In the genomic region with DNA sequence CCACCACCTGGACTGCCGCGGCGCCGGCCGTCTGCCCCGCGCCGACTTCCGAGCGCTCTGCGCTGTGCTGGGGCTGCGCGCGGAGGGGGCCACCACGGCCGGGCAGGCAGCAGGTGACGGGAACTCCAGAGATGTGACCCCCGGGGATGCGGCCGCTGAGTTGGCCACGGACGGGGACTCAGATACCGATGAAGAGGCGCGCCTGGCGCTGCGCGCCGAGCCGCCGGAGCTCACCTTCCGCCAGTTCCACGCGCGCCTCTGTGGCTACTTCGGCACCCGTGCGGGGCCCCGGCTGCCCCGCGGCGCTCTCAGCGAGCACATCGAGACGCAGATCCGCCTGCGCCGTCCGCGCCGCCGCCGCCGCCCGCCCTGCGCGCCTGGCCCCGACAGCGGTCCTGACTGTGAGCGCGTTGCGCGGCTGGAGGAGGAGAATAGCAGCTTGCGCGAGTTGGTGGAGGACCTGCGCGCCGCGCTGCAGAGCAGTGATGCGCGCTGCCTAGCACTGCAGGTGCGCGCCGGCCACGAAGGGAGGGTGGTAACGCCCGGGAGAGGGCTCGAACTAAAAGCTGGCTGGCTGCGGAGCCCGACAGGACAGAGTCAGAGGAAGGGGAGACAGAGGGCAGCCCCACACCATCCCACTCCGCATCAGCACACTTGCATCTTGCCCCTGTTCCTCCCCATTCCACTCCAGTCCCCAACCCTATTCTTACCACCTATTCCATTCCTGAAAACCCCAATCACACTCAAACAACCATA, we compare ENCODE assay signal across 8 cellular contexts. TPM values are rescaled to one million over a fixed set of nuclear protein-coding genes. Genes with fewer than 3 reads are reported as not detected.
DNase-seq lines count a peak whose midpoint lies in the region; ATAC-seq and TF ChIP-seq lines count a peak whose summit lies in the region.

No MANE protein-coding gene starts in this region.

- H3K27me3 ChIP-seq in RWPE2 (ENCODE audit: insufficient read depth, poor library complexity, severe bottlenecking) (peaks cover 65% of the 10 kb centered on the region), neural cell (ENCODE audit: insufficient read depth, low read depth, low read length) (peaks cover 46% of the 10 kb centered on the region)

- H3K27ac ChIP-seq in RWPE2 (ENCODE audit: poor library complexity, severe bottlenecking) = no peak overlapping the region
- H3K27ac ChIP-seq in neural cell (ENCODE audit: low read length) = no peak overlapping the region

- peak overlapping the region; percentile 60 to 67 for H3K4me3 Mint-ChIP-seq in effector memory CD8-positive, alpha-beta T cell

- H3K79me2 ChIP-seq in neural cell (replicated peaks; ENCODE audit: insufficient read depth, low read length) = no peaks in the 10 kb centered on the region

- no peaks in the 10 kb centered on the region for H3K9me2 ChIP-seq in neural cell (ENCODE audit: insufficient read depth, low read length)

- peak; percentile 88 for DNase-seq in DMS 273 (lab: John Stamatoyannopoulos, UW; ENCODE audit: unreplicated experiment)
- no peak for DNase-seq in RWPE2 (ENCODE audit: low spot score)
- DNase-seq in effector memory CD8-positive, alpha-beta T cell = no peak
- DNase-seq in cortex of kidney (lab: John Stamatoyannopoulos, UW) = no peak
- DNase-seq in HK-2 (ENCODE audit: unreplicated experiment) = no peak

- H3K36me3 ChIP-seq in RWPE2 (ENCODE audit: low read depth) = no peaks in the 10 kb centered on the region
- H3K36me3 ChIP-seq in neural cell (ENCODE audit: insufficient read depth, low read length) = no peaks in the 10 kb centered on the region

- H2AFZ ChIP-seq in neural cell (ENCODE audit: low read depth, low read length) = no peak overlapping the region

- H3K9ac ChIP-seq in neural cell (ENCODE audit: low read length) = peak overlapping the region; percentile 25

- H3K4me2 ChIP-seq in neural cell (ENCODE audit: low read length) = peak overlapping the region; percentile 14

- no peaks in the 10 kb centered on the region for H4K20me1 ChIP-seq in neural cell (ENCODE audit: insufficient read depth)

- H3K4me3 ChIP-seq in RWPE2 (ENCODE audit: severe bottlenecking) (peak overlapping the region; percentile 1), neural cell (ENCODE audit: low read length) (peak overlapping the region; percentile 77)

- H3F3A ChIP-seq in neural cell (ENCODE audit: insufficient read depth, low read length, poor library complexity, severe bottlenecking) = no peaks in the 10 kb centered on the region

- no peak overlapping the region for H3K27ac Mint-ChIP-seq in effector memory CD8-positive, alpha-beta T cell

- no peak for TF ChIP-seq EP300 in neural cell (conservative IDR thresholded peaks at IDR 0.05; ENCODE audit: poor library complexity, severe bottlenecking)

- ATAC-seq in RWPE2 (ENCODE audit: low read depth) (peak; percentile 47; the same call in 2 of the 3 replicates), GM19455 (IDR thresholded peaks at IDR 0.05; ENCODE audit: unreplicated experiment) (no peak), HG03045 (IDR thresholded peaks at IDR 0.05; ENCODE audit: unreplicated experiment) (no peak)
- ATAC-seq in effector memory CD8-positive, alpha-beta T cell (replicated peaks) = peak; percentile 45

- no peaks in the 10 kb centered on the region for H3K4me1 ChIP-seq in RWPE2 (ENCODE audit: insufficient read depth, poor library complexity, severe bottlenecking)

- H3K9me3 ChIP-seq in RWPE2 (ENCODE audit: severe bottlenecking) (no peaks in the 10 kb centered on the region), neural cell (ENCODE audit: low read length) (no peaks in the 10 kb centered on the region)

- TF ChIP-seq CTCF in RWPE2 (IDR thresholded peaks at IDR 0.05; ENCODE audit: poor library complexity, severe bottlenecking) = no peak
- TF ChIP-seq CTCF in neural cell (IDR thresholded peaks at IDR 0.05; ENCODE audit: poor library complexity, severe bottlenecking) = no peak

- H3K27me3 Mint-ChIP-seq in effector memory CD8-positive, alpha-beta T cell = peaks cover 38 to 43% of the 10 kb centered on the region in 2 donors

- no peaks in the 10 kb centered on the region for H3K9me3 Mint-ChIP-seq in effector memory CD8-positive, alpha-beta T cell

- TF ChIP-seq RAD21 in neural cell (conservative IDR thresholded peaks at IDR 0.05) = no peak

- H3K4me1 Mint-ChIP-seq in effector memory CD8-positive, alpha-beta T cell (ENCODE audit: low read depth in 2 of 2) = peaks cover 19 to 24% of the 10 kb centered on the region in 2 donors

- H3K36me3 Mint-ChIP-seq in effector memory CD8-positive, alpha-beta T cell (ENCODE audit: insufficient read depth) = no peaks in the 10 kb centered on the region

TF ChIP-seq in neural cell, 6 proteins besides CTCF, POLR2A, EP300 and RAD21:
- TF ChIP-seq POLR2AphosphoS5 (IDR thresholded peaks at IDR 0.05) = peak; percentile 44
- TF ChIP-seq MXI1 (conservative IDR thresholded peaks at IDR 0.05; ENCODE audit: poor library complexity, severe bottlenecking) = peak; percentile 42
- no peak for TF ChIP-seq EZH2 (IDR thresholded peaks at IDR 0.05; ENCODE audit: borderline replicate concordance, insufficient read depth, low read length, poor library complexity, severe bottlenecking)

RNA-seq across cellular contexts. Expression of gene EFCC1, which starts 0.9 kb away (rescaled TPM):
- polyA plus RNA-seq in neural cell = not detected in 2 replicates
- polyA minus RNA-seq in neural cell = not detected in 2 replicates

RNA-seq across cellular contexts. Expression of gene CFAP92, which starts 8.1 kb away (rescaled TPM):
- polyA plus RNA-seq in neural cell = 0.69 and 1.6 TPM in 2 replicates
- 2.4 and 3.5 TPM in 2 replicates for polyA minus RNA-seq in neural cell

RNA-seq across cellular contexts. Expression of gene GP9, which starts 58.6 kb away (rescaled TPM):
- not detected in 2 replicates for polyA plus RNA-seq in neural cell
- polyA minus RNA-seq in neural cell = not detected in 2 replicates

Comparison
In these comparisons a context has a peak if more than half of its experiments do, and no peak if none do; other contexts are left out.
1. ATAC-seq: peak in RWPE2 (single experiment) and effector memory CD8-positive, alpha-beta T cell (single experiment); none in GM19455 (single experiment) and HG03045 (single experiment).